In the genomic region with DNA sequence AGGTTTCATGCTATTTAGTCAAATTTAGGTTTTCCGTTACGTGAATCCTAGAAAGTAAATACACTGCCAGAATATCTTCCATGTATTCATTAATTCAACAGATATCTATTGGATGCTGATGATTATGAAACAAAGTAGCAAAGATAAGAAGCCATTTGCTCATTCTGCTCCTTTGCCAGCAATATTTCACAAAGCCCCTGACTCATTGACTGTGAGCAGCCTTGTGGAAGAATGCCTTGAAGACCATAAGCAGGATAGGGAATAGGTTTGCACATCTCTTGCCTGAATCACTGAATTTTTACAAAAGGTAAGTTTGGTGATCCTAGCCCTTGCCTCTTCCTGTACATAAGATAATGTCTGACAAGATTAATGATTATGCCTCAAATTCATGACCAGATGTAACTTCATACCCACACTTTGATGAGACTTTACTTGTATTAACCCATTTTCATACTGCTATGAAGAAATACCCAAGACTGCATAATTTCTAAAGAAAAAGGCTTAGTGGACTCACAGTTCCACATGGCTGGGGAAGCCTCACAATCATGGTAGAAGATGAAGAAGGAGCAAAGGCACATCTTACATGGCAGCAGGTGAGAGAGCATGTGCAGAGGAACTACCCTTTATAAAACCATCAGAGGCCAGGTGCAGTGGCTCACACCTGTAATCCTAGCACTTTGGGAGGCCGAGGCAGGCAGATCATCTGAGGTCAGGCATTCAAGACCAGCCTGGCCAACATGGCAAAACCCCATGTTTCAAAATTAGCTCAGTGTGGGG, we compare ENCODE assay signal across 10 cellular contexts. TPM values are rescaled to one million over a fixed set of nuclear protein-coding genes. Genes with fewer than 3 reads are reported as not detected.
DNase-seq lines count a peak whose midpoint lies in the region; ATAC-seq and TF ChIP-seq lines count a peak whose summit lies in the region.
"Had no signal": no experiment of that assay in that cellular context is flagged by ENCODE, and none has a peak within 500 bp of the region (broad histone marks: within the 10 kb centered on the region; RNA-seq: fewer than 3 reads in every experiment).

No MANE protein-coding gene starts in this region.

- H2AFZ ChIP-seq in DND-41 (ENCODE audit: low read depth, low read length) = no peak overlapping the region

- TF ChIP-seq CTCF in DND-41 (IDR thresholded peaks at IDR 0.05; ENCODE audit: borderline replicate concordance, extremely low read depth, low read length, poor library complexity, severe bottlenecking) (no peak), cardiac fibroblast (IDR thresholded peaks at IDR 0.05; ENCODE audit: low read depth, low read length) (no peak), nephron (IDR thresholded peaks at IDR 0.05; ENCODE audit: unreplicated experiment in 3 of 3) (no peak), GM13977 (IDR thresholded peaks at IDR 0.05; ENCODE audit: extremely low read depth, insufficient read depth, missing control alignments) (no peak)

- H3K36me3 Mint-ChIP-seq in nephron (ENCODE audit: low read depth) = peaks cover 32% of the 10 kb centered on the region

- H3K4me3 Mint-ChIP-seq in nephron = peak overlapping the region; percentile 74 to 99 (median 83)

- H3K27me3 Mint-ChIP-seq in nephron (ENCODE audit: low read depth) = no peaks in the 10 kb centered on the region

- H3K36me3 ChIP-seq in DND-41 (ENCODE audit: insufficient read depth, low read length) = peaks cover 11% of the 10 kb centered on the region; the same call in 1 of the 2 replicates

- peaks cover 31% of the 10 kb centered on the region for H3K4me1 ChIP-seq in DND-41 (ENCODE audit: insufficient read depth, low read length)

- DNase-seq in DND-41 (no peak), LHCN-M2 (ENCODE audit: low read depth) (peak; percentile 72), cardiac fibroblast (ENCODE audit: low read depth in 2 of 2) (peak; percentile 77 to 86), GM13977 (ENCODE audit: low spot score) (no peak), head of caudate nucleus (no peak), NCI-H1105 treated with DMSO at 0.1 percent for 48 hours (lab: John Stamatoyannopoulos, UW) (no peak)
- DNase-seq in stimulated activated naive CD4-positive, alpha-beta T cell (lab: John Stamatoyannopoulos, UW) = no peak
- DNase-seq: NCI-H1105, small intestine had no signal

- H3K9me3 ChIP-seq in DND-41 (ENCODE audit: insufficient read depth, low read length, severe bottlenecking) = no peaks in the 10 kb centered on the region

- ATAC-seq in DND-41 (ENCODE audit: insufficient read depth, low read depth) = no peak

- peaks cover 26% of the 10 kb centered on the region for H3K4me1 Mint-ChIP-seq in nephron

- H3K9ac ChIP-seq in DND-41 (ENCODE audit: low read depth, low read length) = no peak overlapping the region

- in situ Hi-C loops in GM13977 (cut with MboI; ENCODE audit: low pct_unique_long_range_greater_than_20kb, low sequenced_read_pairs, unreplicated experiment) = no loop called here

- H3K27me3 ChIP-seq in DND-41 (ENCODE audit: insufficient read depth, low read length, poor library complexity) = no peaks in the 10 kb centered on the region

- H3K27ac Mint-ChIP-seq in nephron = peak overlapping the region; percentile 17 to 48 (median 32)

- H4K20me1 ChIP-seq in DND-41 (ENCODE audit: insufficient read depth, low read length) = no peaks in the 10 kb centered on the region

- H3K27ac ChIP-seq in DND-41 (ENCODE audit: low read length) = no peak overlapping the region

- H3K4me3 ChIP-seq in DND-41 (ENCODE audit: low read depth in 1 of 2, low read length in 2 of 2) (peak overlapping the region in 1 of 2 experiments; percentile 93; a peak in 1 of 4 replicates), cardiac fibroblast (replicated peaks in 1 of 2; ENCODE audit: low read depth in 2 of 2, low read length in 2 of 2) (no peak overlapping the region)

- intact Hi-C loops in head of caudate nucleus (cut with DNase I) = no loop called here

- H3K4me2 ChIP-seq in DND-41 (ENCODE audit: insufficient read depth, low read length) = peak overlapping the region; percentile 78; the same call in 1 of the 2 replicates

- no peaks in the 10 kb centered on the region for H3K9me3 Mint-ChIP-seq in nephron

- H3K79me2 ChIP-seq in DND-41 (ENCODE audit: insufficient read depth, low read length) = peaks cover 23% of the 10 kb centered on the region

RNA-seq across cellular contexts. Expression of a gene that starts 1.6 kb away (rescaled TPM):
- 46.2 and 53.7 TPM in 2 replicates for total RNA-seq in LHCN-M2 (2014; rRNA removed)
- 21.7 TPM for polyA plus RNA-seq in LHCN-M2 (2012)

Comparison
In these comparisons a context has a peak if more than half of its experiments do, and no peak if none do; other contexts are left out.
1. DNase-seq: peak in LHCN-M2 (single experiment) and cardiac fibroblast (2 of 2); none in DND-41 (single experiment), GM13977 (single experiment), head of caudate nucleus (0 of 42), stimulated activated naive CD4-positive, alpha-beta T cell (0 of 6) and NCI-H1105 treated with DMSO at 0.1 percent for 48 hours (single experiment).